In the genomic region with DNA sequence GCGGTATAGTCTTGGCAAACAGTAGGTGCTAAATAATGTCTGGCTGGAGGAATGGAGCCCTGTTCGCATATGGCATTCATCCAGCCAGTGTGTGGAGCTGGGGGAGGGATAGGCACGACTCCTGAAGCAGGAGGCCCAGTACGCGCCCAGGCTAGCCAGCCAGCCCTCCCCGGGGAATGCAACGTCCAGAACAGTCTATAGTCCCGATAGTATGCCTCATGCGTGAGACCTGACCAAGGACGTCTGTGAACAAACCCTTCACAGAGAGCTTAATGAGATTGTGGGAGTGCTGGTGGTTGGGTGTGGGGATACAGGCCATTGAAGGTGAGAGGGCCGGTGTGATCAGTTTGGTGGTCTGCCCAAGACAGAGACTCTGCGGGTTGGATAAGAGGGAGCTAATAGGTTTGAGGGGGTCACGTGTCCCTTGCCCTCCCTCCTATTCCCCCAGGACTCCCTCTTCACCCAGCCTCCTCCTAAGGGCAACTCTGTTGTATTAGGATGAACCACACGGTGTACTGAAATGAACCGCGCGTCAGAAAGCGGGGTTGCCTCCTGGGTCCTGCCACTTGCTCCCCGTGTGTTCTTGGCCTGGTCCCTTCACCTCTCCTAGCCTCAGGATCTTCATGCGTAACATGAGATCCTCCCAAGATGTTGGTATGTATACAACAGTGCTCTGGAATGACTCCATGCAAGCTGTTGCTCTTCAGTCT, we compare ENCODE assay signal across 12 cellular contexts. TPM values are rescaled to one million over a fixed set of nuclear protein-coding genes. Genes with fewer than 3 reads are reported as not detected.
A peak's percentile ranks its signal among the peaks of the same experiment; 100 is the strongest.
DNase-seq lines count a peak whose midpoint lies in the region; ATAC-seq and TF ChIP-seq lines count a peak whose summit lies in the region.
"Had no signal": no experiment of that assay in that cellular context is flagged by ENCODE, and none has a peak within 500 bp of the region (broad histone marks: within the 10 kb centered on the region; RNA-seq: fewer than 3 reads in every experiment).

No MANE protein-coding gene starts in this region.

- TF ChIP-seq CTCF in lower lobe of right lung (IDR thresholded peaks at IDR 0.05) (no peak), spleen (IDR thresholded peaks at IDR 0.05 in 8 of 11, conservative IDR thresholded peaks at IDR 0.05 in 3 of 11) (no peak)

- peak overlapping the region; percentile 27 for H3K4me3 Mint-ChIP-seq in activated T-cell treated with anti-CD3 and anti-CD28 coated beads, Interleukin-2, amount 50 U/mL, for 4 hours
- H3K4me3 Mint-ChIP-seq in activated T-cell treated with anti-CD3 and anti-CD28 coated beads, Interleukin-2, amount 50 U/mL, for 24 hours: no peak overlapping the region

- WGBS in spleen, 5 donors: 71 to 78% (median 76%) methylated on average over 20 of the region's 20 CpGs

- no peak for DNase-seq in activated T-cell treated with anti-CD3 and anti-CD28 coated beads, Interleukin-2, amount 50 U/mL, for 4 hours
- no peak for DNase-seq in activated T-cell treated with anti-CD3 and anti-CD28 coated beads, Interleukin-2, amount 50 U/mL, for 24 hours
- DNase-seq in lower lobe of right lung (peak; percentile 7), spleen (peak; percentile 43), NCI-H2196 (lab: John Stamatoyannopoulos, UW; ENCODE audit: unreplicated experiment) (no peak)
- no peak for DNase-seq in activated CD4-positive, alpha-beta T cell treated with anti-CD3 and anti-CD28 coated beads for 4 hours
- DNase-seq: esophagus squamous epithelium had no signal

- H3K27ac Mint-ChIP-seq in activated T-cell treated with anti-CD3 and anti-CD28 coated beads, Interleukin-2, amount 50 U/mL, for 24 hours: no peak overlapping the region

- H3K27ac ChIP-seq in lower lobe of right lung (no peak overlapping the region), spleen (no peak overlapping the region)
- H3K27ac ChIP-seq: hepatocyte, left lung, thyroid gland had no signal

- peaks cover 81% of the 10 kb centered on the region for H3K27me3 Mint-ChIP-seq in activated T-cell treated with anti-CD3 and anti-CD28 coated beads, Interleukin-2, amount 50 U/mL, for 4 hours (ENCODE audit: low read depth)
- peaks cover 84% of the 10 kb centered on the region for H3K27me3 Mint-ChIP-seq in activated T-cell treated with anti-CD3 and anti-CD28 coated beads, Interleukin-2, amount 50 U/mL, for 24 hours

- intact Hi-C loops in lower lobe of right lung (cut with DNase I): loop anchor here (10.0 kb wide), 1 partner anchor 184 kb away; no protein-coding TSS in a partner anchor
- intact Hi-C loops in spleen (cut with DNase I; ENCODE audit: low total_unique reads): loop anchor here (2.0 to 10.0 kb wide), 2 partner anchors 172 to 294 kb away; no protein-coding TSS in a partner anchor

- H3K27me3 ChIP-seq in lower lobe of right lung (ENCODE audit: low read depth): peaks cover 59% of the 10 kb centered on the region
- peaks cover 0 to 95% (median 24%) of the 10 kb centered on the region in 7 donors for H3K27me3 ChIP-seq in spleen (replicated peaks in 1 of 7)
- H3K27me3 ChIP-seq: thyroid gland had no signal

- H3K36me3 ChIP-seq in lower lobe of right lung (no peaks in the 10 kb centered on the region), spleen (no peaks in the 10 kb centered on the region)
- H3K36me3 ChIP-seq: esophagus squamous epithelium, left lung, thyroid gland had no signal

- no peak for ATAC-seq in activated T-cell treated with anti-CD3 and anti-CD28 coated beads, Interleukin-2, amount 50 U/mL, for 4 hours
- ATAC-seq in SK-N-SH treated with all-trans-retinoic acid at 6 μM for 48 hours (peak; percentile 19), lower lobe of right lung (peak in 1 of 2 donors; percentile 4), HG02571 (IDR thresholded peaks at IDR 0.05; ENCODE audit: unreplicated experiment) (no peak)

- no peaks in the 10 kb centered on the region for H3K9me3 ChIP-seq in lower lobe of right lung
- H3K9me3 ChIP-seq in spleen: no peaks in the 10 kb centered on the region
- H3K9me3 ChIP-seq: esophagus squamous epithelium, left lung, thyroid gland had no signal

- H3K4me3 ChIP-seq in lower lobe of right lung (peak overlapping the region; percentile 50), spleen (peak overlapping the region in 4 of 8 donors; percentile 33 to 68 (median 34))
- H3K4me3 ChIP-seq: hepatocyte, thyroid gland had no signal

- no peaks in the 10 kb centered on the region for H3K4me1 Mint-ChIP-seq in activated T-cell treated with anti-CD3 and anti-CD28 coated beads, Interleukin-2, amount 50 U/mL, for 4 hours (ENCODE audit: low read depth)
- peaks cover 2% of the 10 kb centered on the region for H3K4me1 Mint-ChIP-seq in activated T-cell treated with anti-CD3 and anti-CD28 coated beads, Interleukin-2, amount 50 U/mL, for 24 hours (ENCODE audit: low read depth)

- no peak for TF ChIP-seq POLR2A in spleen (IDR thresholded peaks at IDR 0.05)

- no peaks in the 10 kb centered on the region for H3K9me3 Mint-ChIP-seq in activated T-cell treated with anti-CD3 and anti-CD28 coated beads, Interleukin-2, amount 50 U/mL, for 4 hours
- no peaks in the 10 kb centered on the region for H3K9me3 Mint-ChIP-seq in activated T-cell treated with anti-CD3 and anti-CD28 coated beads, Interleukin-2, amount 50 U/mL, for 24 hours

- H3K4me1 ChIP-seq in lower lobe of right lung (no peaks in the 10 kb centered on the region), spleen (peaks cover 0 to 12% (median 4%) of the 10 kb centered on the region in 6 donors)
- H3K4me1 ChIP-seq: left lung had no signal

- no peaks in the 10 kb centered on the region for H3K36me3 Mint-ChIP-seq in activated T-cell treated with anti-CD3 and anti-CD28 coated beads, Interleukin-2, amount 50 U/mL, for 4 hours (ENCODE audit: insufficient read depth)
- no peaks in the 10 kb centered on the region for H3K36me3 Mint-ChIP-seq in activated T-cell treated with anti-CD3 and anti-CD28 coated beads, Interleukin-2, amount 50 U/mL, for 24 hours (ENCODE audit: low read depth)

TF ChIP-seq in SK-N-SH treated with all-trans-retinoic acid at 6 μM for 48 hours, 23 proteins besides CTCF, POLR2A, EP300 and RAD21 (continues in another document):
- no peak for TF ChIP-seq OSR1 (CRISPR knock-in tag; IDR thresholded peaks at IDR 0.05)
- no peak for TF ChIP-seq ZNF565 (CRISPR knock-in tag; conservative IDR thresholded peaks at IDR 0.05; ENCODE audit: low read depth)
- TF ChIP-seq, protein P1, sequence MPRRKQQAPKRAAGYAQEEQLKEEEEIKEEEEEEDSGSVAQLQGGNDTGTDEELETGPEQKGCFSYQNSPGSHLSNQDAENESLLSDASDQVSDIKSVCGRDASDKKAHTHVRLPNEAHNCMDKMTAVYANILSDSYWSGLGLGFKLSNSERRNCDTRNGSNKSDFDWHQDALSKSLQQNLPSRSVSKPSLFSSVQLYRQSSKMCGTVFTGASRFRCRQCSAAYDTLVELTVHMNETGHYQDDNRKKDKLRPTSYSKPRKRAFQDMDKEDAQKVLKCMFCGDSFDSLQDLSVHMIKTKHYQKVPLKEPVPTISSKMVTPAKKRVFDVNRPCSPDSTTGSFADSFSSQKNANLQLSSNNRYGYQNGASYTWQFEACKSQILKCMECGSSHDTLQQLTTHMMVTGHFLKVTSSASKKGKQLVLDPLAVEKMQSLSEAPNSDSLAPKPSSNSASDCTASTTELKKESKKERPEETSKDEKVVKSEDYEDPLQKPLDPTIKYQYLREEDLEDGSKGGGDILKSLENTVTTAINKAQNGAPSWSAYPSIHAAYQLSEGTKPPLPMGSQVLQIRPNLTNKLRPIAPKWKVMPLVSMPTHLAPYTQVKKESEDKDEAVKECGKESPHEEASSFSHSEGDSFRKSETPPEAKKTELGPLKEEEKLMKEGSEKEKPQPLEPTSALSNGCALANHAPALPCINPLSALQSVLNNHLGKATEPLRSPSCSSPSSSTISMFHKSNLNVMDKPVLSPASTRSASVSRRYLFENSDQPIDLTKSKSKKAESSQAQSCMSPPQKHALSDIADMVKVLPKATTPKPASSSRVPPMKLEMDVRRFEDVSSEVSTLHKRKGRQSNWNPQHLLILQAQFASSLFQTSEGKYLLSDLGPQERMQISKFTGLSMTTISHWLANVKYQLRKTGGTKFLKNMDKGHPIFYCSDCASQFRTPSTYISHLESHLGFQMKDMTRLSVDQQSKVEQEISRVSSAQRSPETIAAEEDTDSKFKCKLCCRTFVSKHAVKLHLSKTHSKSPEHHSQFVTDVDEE (CRISPR knock-in tag; IDR thresholded peaks at IDR 0.05): no peak
- no peak for TF ChIP-seq ZFP3 (CRISPR knock-in tag; IDR thresholded peaks at IDR 0.05)
- no peak for TF ChIP-seq ZNF8 (CRISPR knock-in tag; IDR thresholded peaks at IDR 0.05)
- TF ChIP-seq, protein P2, sequence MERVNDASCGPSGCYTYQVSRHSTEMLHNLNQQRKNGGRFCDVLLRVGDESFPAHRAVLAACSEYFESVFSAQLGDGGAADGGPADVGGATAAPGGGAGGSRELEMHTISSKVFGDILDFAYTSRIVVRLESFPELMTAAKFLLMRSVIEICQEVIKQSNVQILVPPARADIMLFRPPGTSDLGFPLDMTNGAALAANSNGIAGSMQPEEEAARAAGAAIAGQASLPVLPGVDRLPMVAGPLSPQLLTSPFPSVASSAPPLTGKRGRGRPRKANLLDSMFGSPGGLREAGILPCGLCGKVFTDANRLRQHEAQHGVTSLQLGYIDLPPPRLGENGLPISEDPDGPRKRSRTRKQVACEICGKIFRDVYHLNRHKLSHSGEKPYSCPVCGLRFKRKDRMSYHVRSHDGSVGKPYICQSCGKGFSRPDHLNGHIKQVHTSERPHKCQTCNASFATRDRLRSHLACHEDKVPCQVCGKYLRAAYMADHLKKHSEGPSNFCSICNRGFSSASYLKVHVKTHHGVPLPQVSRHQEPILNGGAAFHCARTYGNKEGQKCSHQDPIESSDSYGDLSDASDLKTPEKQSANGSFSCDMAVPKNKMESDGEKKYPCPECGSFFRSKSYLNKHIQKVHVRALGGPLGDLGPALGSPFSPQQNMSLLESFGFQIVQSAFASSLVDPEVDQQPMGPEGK (CRISPR knock-in tag; IDR thresholded peaks at IDR 0.05; ENCODE audit: borderline replicate concordance): no peak
- no peak for TF ChIP-seq TOX (CRISPR knock-in tag; IDR thresholded peaks at IDR 0.05; ENCODE audit: borderline replicate concordance)
- no peak for TF ChIP-seq ARNTL (CRISPR knock-in tag; IDR thresholded peaks at IDR 0.05; ENCODE audit: borderline replicate concordance, low read depth)

RNA-seq across cellular contexts. Expression of a gene that starts 1.0 kb away (rescaled TPM):
- total RNA-seq in activated T-cell treated with anti-CD3 and anti-CD28 coated beads, Interleukin-2, amount 50 U/mL, for 4 hours: under 1 TPM; 0.05 to 0.30 (median 0.11) TPM
- 2.2 TPM for total RNA-seq in lower lobe of right lung
- 1 to 10 TPM in 4 of 7 donors, under 1 TPM in 3; 0.40 to 2.4 (median 1.7) TPM for total RNA-seq in spleen
- under 1 TPM; 0.04 to 0.19 (median 0.14) TPM for polyA plus RNA-seq in spleen

Comparison
In these comparisons a context has a peak if more than half of its experiments do, and no peak if none do; other contexts are left out.
1. DNase-seq: peak in lower lobe of right lung (single experiment) and spleen (single experiment); none in activated T-cell treated with anti-CD3 and anti-CD28 coated beads, Interleukin-2, amount 50 U/mL, for 4 hours (single experiment), activated T-cell treated with anti-CD3 and anti-CD28 coated beads, Interleukin-2, amount 50 U/mL, for 24 hours (single experiment), NCI-H2196 (single experiment) and activated CD4-positive, alpha-beta T cell treated with anti-CD3 and anti-CD28 coated beads for 4 hours (0 of 2).